ENCODE assay signal across 1 cellular context in genomic region chr2:197708331-197708730, GRCh38.
TF ChIP-seq lines count a peak whose summit lies in the region.

No MANE protein-coding gene starts in this region.

TF ChIP-seq in K562, 482 proteins besides CTCF, POLR2A, EP300 and RAD21 (continued from another document):
- TF ChIP-seq ZNF280A (IDR thresholded peaks at IDR 0.05; ENCODE audit: low read depth, partially characterized antibody) (no peak), PML (IDR thresholded peaks at IDR 0.05; ENCODE audit: low read length) (no peak), TFAP4 (CRISPR knock-in tag; IDR thresholded peaks at IDR 0.05; ENCODE audit: borderline replicate concordance) (no peak), GATAD2A (IDR thresholded peaks at IDR 0.05) (no peak), HDAC8 (tag; IDR thresholded peaks at IDR 0.05) (no peak)
TF ChIP-seq in K562: peak in this region for 0.
